In genomic region chr16:78383118-78383517, GRCh38 we compare ENCODE assay signal across 8 cellular contexts.
"Had no signal": no experiment of that assay in that cellular context is flagged by ENCODE, and none has a peak within 500 bp of the region (broad histone marks: within the 10 kb centered on the region; RNA-seq: fewer than 3 reads in every experiment).

No MANE protein-coding gene starts in this region.

- DNase-seq: GDM1, GF-D8 had no signal

- FAIRE-seq: G401.6, GM12878, GM12891, GM12892, GM18507, GM19239 had no signal

- ATAC-seq: GM12878 had no signal

- H3K4me3 ChIP-seq: GM12878 had no signal
